In the genomic region with DNA sequence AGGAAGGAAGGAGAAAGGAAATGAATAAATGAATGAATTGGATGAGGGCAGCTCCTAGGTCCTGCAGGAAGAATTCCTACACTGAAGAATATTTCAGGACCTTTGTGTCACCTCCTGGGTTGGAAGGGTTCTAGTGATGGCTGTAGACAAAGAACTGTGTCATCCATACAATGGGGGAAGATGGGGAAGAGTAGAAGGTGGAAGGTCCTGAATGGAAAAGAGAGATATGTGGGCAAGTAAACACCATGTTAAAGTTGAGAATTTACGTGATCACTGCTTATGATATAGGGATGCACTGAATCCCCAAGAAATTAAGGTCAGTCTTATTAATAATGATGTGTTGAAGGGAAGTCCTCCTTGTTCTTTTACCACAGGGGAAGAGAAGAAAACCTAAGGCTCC, we compare ENCODE assay signal across 2 cellular contexts.
TF ChIP-seq lines count a peak whose summit lies in the region.

No MANE protein-coding gene starts in this region.

TF ChIP-seq in HepG2, 621 proteins besides CTCF, POLR2A, EP300 and RAD21:
- 0 out of 2 replicates have a peak, but pooled peaks have one; percentile 3 for TF ChIP-seq FOXP1 (IDR thresholded peaks at IDR 0.05)
- TF ChIP-seq FOXP1 (CRISPR knock-in tag; IDR thresholded peaks at IDR 0.05): no peak
- TF ChIP-seq ZNF776 (CRISPR knock-in tag; IDR thresholded peaks at IDR 0.05): no peak
- TF ChIP-seq RBM22 (optimal IDR thresholded peaks at IDR 0.05; ENCODE audit: low read length): peak; percentile 84
- no peak for TF ChIP-seq NFE2 (CRISPR knock-in tag; IDR thresholded peaks at IDR 0.05)
- TF ChIP-seq SMAD3 (CRISPR knock-in tag; IDR thresholded peaks at IDR 0.05): no peak
- TF ChIP-seq ZNF30 (CRISPR knock-in tag; IDR thresholded peaks at IDR 0.05): no peak
- no peak for TF ChIP-seq ISL2 (CRISPR knock-in tag; IDR thresholded peaks at IDR 0.05)
- no peak for TF ChIP-seq HIVEP1 (CRISPR knock-in tag; IDR thresholded peaks at IDR 0.05)
- no peak for TF ChIP-seq ZNF564 (CRISPR knock-in tag; IDR thresholded peaks at IDR 0.05)
- no peak for TF ChIP-seq ADNP (CRISPR knock-in tag; IDR thresholded peaks at IDR 0.05)
- TF ChIP-seq TEAD2 (CRISPR knock-in tag; IDR thresholded peaks at IDR 0.05): no peak
- TF ChIP-seq AGO2 (optimal IDR thresholded peaks at IDR 0.05; ENCODE audit: low read depth, low read length): peak; percentile 61
- TF ChIP-seq ETV6 (CRISPR knock-in tag; conservative IDR thresholded peaks at IDR 0.05): no peak
- TF ChIP-seq GATAD1 (CRISPR knock-in tag; IDR thresholded peaks at IDR 0.05): no peak
- TF ChIP-seq ZBTB1 (CRISPR knock-in tag; IDR thresholded peaks at IDR 0.05; ENCODE audit: borderline replicate concordance): no peak
- TF ChIP-seq ZBTB21 (CRISPR knock-in tag; IDR thresholded peaks at IDR 0.05): no peak
- no peak for TF ChIP-seq ATAD3A (CRISPR knock-in tag; IDR thresholded peaks at IDR 0.05)
- TF ChIP-seq, protein P1, sequence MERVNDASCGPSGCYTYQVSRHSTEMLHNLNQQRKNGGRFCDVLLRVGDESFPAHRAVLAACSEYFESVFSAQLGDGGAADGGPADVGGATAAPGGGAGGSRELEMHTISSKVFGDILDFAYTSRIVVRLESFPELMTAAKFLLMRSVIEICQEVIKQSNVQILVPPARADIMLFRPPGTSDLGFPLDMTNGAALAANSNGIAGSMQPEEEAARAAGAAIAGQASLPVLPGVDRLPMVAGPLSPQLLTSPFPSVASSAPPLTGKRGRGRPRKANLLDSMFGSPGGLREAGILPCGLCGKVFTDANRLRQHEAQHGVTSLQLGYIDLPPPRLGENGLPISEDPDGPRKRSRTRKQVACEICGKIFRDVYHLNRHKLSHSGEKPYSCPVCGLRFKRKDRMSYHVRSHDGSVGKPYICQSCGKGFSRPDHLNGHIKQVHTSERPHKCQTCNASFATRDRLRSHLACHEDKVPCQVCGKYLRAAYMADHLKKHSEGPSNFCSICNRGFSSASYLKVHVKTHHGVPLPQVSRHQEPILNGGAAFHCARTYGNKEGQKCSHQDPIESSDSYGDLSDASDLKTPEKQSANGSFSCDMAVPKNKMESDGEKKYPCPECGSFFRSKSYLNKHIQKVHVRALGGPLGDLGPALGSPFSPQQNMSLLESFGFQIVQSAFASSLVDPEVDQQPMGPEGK (CRISPR knock-in tag; IDR thresholded peaks at IDR 0.05): no peak
- no peak for TF ChIP-seq KDM1A (CRISPR knock-in tag; IDR thresholded peaks at IDR 0.05)
- no peak for TF ChIP-seq TARDBP (CRISPR knock-in tag; IDR thresholded peaks at IDR 0.05)
- no peak for TF ChIP-seq ZNF329 (CRISPR knock-in tag; IDR thresholded peaks at IDR 0.05; ENCODE audit: low read depth)
TF ChIP-seq in HepG2: peak in this region for 3.

TF ChIP-seq in H1, 55 proteins besides CTCF, POLR2A, EP300 and RAD21:
- no peak for TF ChIP-seq EZH2 (IDR thresholded peaks at IDR 0.05; ENCODE audit: low read depth, low read length, severe bottlenecking)
